ENCODE assay signal across 22 cellular contexts in genomic region chr12:66197413-66198055, GRCh38. TPM values are rescaled to one million over a fixed set of nuclear protein-coding genes. Genes with fewer than 3 reads are reported as not detected.
DNase-seq lines count a peak whose midpoint lies in the region; ATAC-seq, FAIRE-seq and TF ChIP-seq lines count a peak whose summit lies in the region.
"Had no signal": no experiment of that assay in that cellular context is flagged by ENCODE, and none has a peak within 500 bp of the region (broad histone marks: within the 10 kb centered on the region; RNA-seq: fewer than 3 reads in every experiment).

No MANE protein-coding gene starts in this region.

- 0 to 4% methylated on average over 3 of the region's 3 CpGs for WGBS in GM23248 (ENCODE audit: low coverage in 1 of 2, low lambda C conversion rate in 2 of 2, missing lambda C conversion rate in 2 of 2), 2 experiments
- 91% methylated on average over 3 of the region's 3 CpGs for WGBS in GM12878 (ENCODE audit: insufficient coverage, insufficient replicate concordance, low lambda C conversion rate, missing lambda C conversion rate)

- H3K4me2 ChIP-seq in GM23248 (ENCODE audit: unreplicated experiment) (peak overlapping the region; percentile 74), GM12878 (ENCODE audit: control insufficient read depth, insufficient read depth) (peak overlapping the region; percentile 2; the same call in 1 of the 2 replicates)

- peak overlapping the region; percentile 56; the same call in 1 of the 2 replicates for H3K27ac ChIP-seq in ACC112 (ENCODE audit: low read depth, low read length)
- peak overlapping the region; percentile 25 for H3K27ac ChIP-seq in GM23248
- H3K27ac ChIP-seq in GM12878 (ENCODE audit: control insufficient read depth, insufficient read depth), result no peak overlapping the region
- H3K27ac ChIP-seq in left lung, result peak overlapping the region; percentile 60 to 69
- H3K27ac ChIP-seq in substantia nigra (ENCODE audit: low read depth, low read length, poor library complexity, severe bottlenecking), result no peak overlapping the region
- H3K27ac ChIP-seq: upper lobe of right lung had no signal

- intact Hi-C loops in GM12878 (cut with micrococcal nuclease; ENCODE audit: unreplicated experiment), result loop anchor here (5.0 kb wide), 1 partner anchor 35 kb away; no protein-coding TSS in a partner anchor
- intact Hi-C loops in left lung (cut with DNase I), result no loop called here

- H3K4me3 ChIP-seq in ACC112 (ENCODE audit: low read depth, low read length) (peak overlapping the region; percentile 31), GM23248 (peak overlapping the region; percentile 46), GM12878 (no peak overlapping the region), left lung (no peak overlapping the region)
- H3K4me3 ChIP-seq: upper lobe of right lung had no signal

- TSS peak; percentile 10 for BruUV-seq in GM12878 (replicated peaks; lab: Mats Ljungman, UMichigan)

- H3K79me2 ChIP-seq in ACC112 (ENCODE audit: control insufficient read depth, insufficient read depth, low read length, unreplicated experiment) (peaks cover 74% of the 10 kb centered on the region), GM23248 (ENCODE audit: insufficient read depth) (peaks cover 33% of the 10 kb centered on the region; the same call in 1 of the 2 replicates), GM12878 (ENCODE audit: control insufficient read depth, insufficient read depth, low read length) (no peaks in the 10 kb centered on the region; the same call in 1 of the 2 replicates)

- H3K27me3 ChIP-seq in ACC112 (ENCODE audit: insufficient read depth, low read length) (no peaks in the 10 kb centered on the region), GM23248 (replicated peaks; ENCODE audit: insufficient read depth) (no peaks in the 10 kb centered on the region), GM12878 (replicated peaks in 1 of 2; ENCODE audit: control insufficient read depth in 2 of 2, insufficient read depth in 2 of 2, low read length in 1 of 2) (no peaks in the 10 kb centered on the region), left lung (no peaks in the 10 kb centered on the region)
- H3K27me3 ChIP-seq: upper lobe of right lung had no signal

- H3F3A ChIP-seq in GM23248 (ENCODE audit: insufficient read depth), result peaks cover 15% of the 10 kb centered on the region; the same call in 1 of the 2 replicates

- H2AFZ ChIP-seq in ACC112 (ENCODE audit: low read length, unreplicated experiment), result no peak overlapping the region
- peak overlapping the region; percentile 65 for H2AFZ ChIP-seq in GM23248
- H2AFZ ChIP-seq in GM12878 (ENCODE audit: control insufficient read depth, low read depth, low read length), result no peak overlapping the region

- DNase-seq in GM23248 (peak; percentile 69), GM12878 (ENCODE audit: low read depth, low spot score) (no peak), left lung (no peak), NAMALWA (ENCODE audit: low spot score) (no peak), NCI-H187 treated with DMSO at 0.1 percent for 48 hours (lab: John Stamatoyannopoulos, UW) (no peak), substantia nigra (lab: John Stamatoyannopoulos, UW) (no peak)
- DNase-seq: activated CD4-positive, alpha-beta T cell treated with anti-CD3 and anti-CD28 coated beads for 48 hours; activated CD8-positive, alpha-beta memory T cell treated with anti-CD3 and anti-CD28 coated beads, Interleukin-2, amount 50 U/mL, for 4 hours; activated naive CD4-positive, alpha-beta T cell; anterior cingulate cortex; glutamatergic neuron; mammary epithelial cell; NCI-H1930; NCI-H446; nephron progenitor cell; stimulated activated CD4-positive, alpha-beta T cell treated with anti-CD3 and anti-CD28 coated beads, Interleukin-15, amount 100 ng/mL, for 24 hours; stimulated activated naive B cell treated with anti-CD40 and anti-IgM and Interleukin-4, amounts not matched to agents 10 μg/mL and 1 μg/mL and 100 μg/mL, for 72 hours; upper lobe of right lung had no signal

- ATAC-seq in GM12878 (no peak), left lung (peak; percentile 41), HG03175 (IDR thresholded peaks at IDR 0.05; ENCODE audit: unreplicated experiment) (no peak)

- SMC1A ChIA-PET in GM12878 (lab: Charles Lee; ENCODE audit: uncharacterized antibody, unreplicated experiment), result interaction anchor here (0.6 to 3.4 kb wide), 20 partner anchors 9 to 1005 kb away, joined by 3 to 20 read pairs (median 4); partner anchors contain the start of genes HELB and IRAK3

- no peaks in the 10 kb centered on the region for H3K9me2 ChIP-seq in GM23248 (ENCODE audit: insufficient read depth)

- TF ChIP-seq EP300 in GM12878 (IDR thresholded peaks at IDR 0.05; ENCODE audit: borderline replicate concordance in 1 of 2, control insufficient read depth in 1 of 2, low read depth in 2 of 2, low read length in 2 of 2), result no peak

- no peaks in the 10 kb centered on the region for H4K20me1 ChIP-seq in GM23248 (ENCODE audit: insufficient read depth)
- H4K20me1 ChIP-seq in GM12878 (ENCODE audit: control insufficient read depth, insufficient read depth), result no peaks in the 10 kb centered on the region

- CTCF ChIA-PET in GM12878 (lab: Yijun Ruan, JAX), result interaction anchor here (0.9 to 3.3 kb wide), 7 partner anchors 10 to 105 kb away, joined by 3 to 20 read pairs (median 4); partner anchors contain the start of gene TMBIM4

- H3K9me3 ChIP-seq in GM23248 (ENCODE audit: low read depth) (no peaks in the 10 kb centered on the region), GM12878 (replicated peaks; ENCODE audit: control insufficient read depth, insufficient read depth, low read length) (peaks cover 11% of the 10 kb centered on the region), left lung (no peaks in the 10 kb centered on the region)
- H3K9me3 ChIP-seq: upper lobe of right lung had no signal

- RAD21 ChIA-PET in GM12878 (lab: Charles Lee; ENCODE audit: unreplicated experiment), result interaction anchor here (0.8 to 2.8 kb wide), 8 partner anchors 12 to 105 kb away, joined by 3 to 20 read pairs (median 3); partner anchors contain the start of genes HELB and TMBIM4

- no peak for TF ChIP-seq CTCF in GM12878 (IDR thresholded peaks at IDR 0.05 in 2 of 3, conservative IDR thresholded peaks at IDR 0.05 in 1 of 3; ENCODE audit: control insufficient read depth in 2 of 3, extremely low read depth in 1 of 3, insufficient read depth in 1 of 3, low read depth in 3 of 3, low read length in 3 of 3)
- TF ChIP-seq CTCF in left lung (IDR thresholded peaks at IDR 0.05), result no peak

- no peak for TF ChIP-seq RAD21 in GM12878 (IDR thresholded peaks at IDR 0.05; ENCODE audit: insufficient read depth, low read depth, low read length)

- H3K9ac ChIP-seq in GM23248 (peak overlapping the region; percentile 28; the same call in 1 of the 2 replicates), GM12878 (ENCODE audit: control insufficient read depth, insufficient read depth, low read length) (no peak overlapping the region)

- no peak for TF ChIP-seq POLR2A in GM12878 (IDR thresholded peaks at IDR 0.05; ENCODE audit: low read depth, low read length)

- peaks cover 16% of the 10 kb centered on the region for H3K36me3 ChIP-seq in ACC112 (ENCODE audit: insufficient read depth, low read length)
- H3K36me3 ChIP-seq in GM23248 (ENCODE audit: low read depth), result 0 out of 2 replicates have a peak, but pooled peaks cover 4% of the 10 kb centered on the region
- H3K36me3 ChIP-seq in GM12878 (ENCODE audit: control insufficient read depth in 2 of 2, insufficient read depth in 2 of 2, low read length in 1 of 2), result no peaks in the 10 kb centered on the region; a peak in 2 of 4 replicates
- H3K36me3 ChIP-seq in left lung, result peaks cover 0 to 12% of the 10 kb centered on the region in 2 donors
- H3K36me3 ChIP-seq: upper lobe of right lung had no signal

- H3K4me1 ChIP-seq in ACC112 (ENCODE audit: control insufficient read depth, insufficient read depth, low read length, unreplicated experiment) (peaks cover 22% of the 10 kb centered on the region), GM23248 (ENCODE audit: insufficient read depth) (peaks cover 13% of the 10 kb centered on the region), GM12878 (ENCODE audit: control insufficient read depth, insufficient read depth, low read length) (peaks cover 21% of the 10 kb centered on the region), left lung (peaks cover 14 to 79% of the 10 kb centered on the region in 2 donors)

- no peak for FAIRE-seq in GM12878 (lab: Jason Lieb, UNC)

- POLR2A ChIA-PET in GM12878 (lab: Charles Lee), result interaction anchor here (0.6 to 2.5 kb wide), 7 partner anchors 9 to 105 kb away, joined by 3 to 10 read pairs (median 4); partner anchors contain the start of genes HELB, IRAK3 and TMBIM4

- in situ Hi-C loops in GM23248 (cut with MboI), result no loop called here
- in situ Hi-C loops in GM12878 (cut with MboI), result no loop called here

RNA-seq across cellular contexts. Expression of gene IRAK3, which starts 8.5 kb away (rescaled TPM):
- total RNA-seq in GM23248 (2014; rRNA removed; shearing (Covaris generic)), result 3.7 and 6.6 TPM in 2 replicates
- polyA plus RNA-seq in GM23248 (2016; fragmentation: Nextera tagmentation; extraction: Ambion mirVana) (3.1 and 3.3 TPM in 2 replicates), GM12878 (2011; rRNA removed) (14.1 and 20.6 TPM in 2 replicates), GM12878 (2014; fragmentation: Illumina TruSeq; extraction: Trizol) (7.7 and 11.4 TPM in 2 replicates), GM12878 (2014; fragmentation: Nextera tagmentation; extraction: Ambion mirVana) (1 to 10 TPM; 1.4 to 1.5 TPM), GM12878 (2014; rRNA removed) (4.8 and 5.6 TPM in 2 replicates), GM12878 (2016; fragmentation: Nextera tagmentation; extraction: Ambion mirVana) (1 to 10 TPM; 4.0 to 4.2 TPM)
- total RNA-seq in GM12878 (2013; cell fraction: nucleolus; rRNA removed), result 42.7 and 43.6 TPM in 2 replicates
- total RNA-seq in GM12878 (2014; rRNA removed) (5.3 and 5.9 TPM in 2 replicates), GM12878 (2014; rRNA removed; fragmentation: Illumina TruSeq; extraction: Trizol) (7.6 and 7.7 TPM in 2 replicates), GM12878 (2021) (8.5 and 8.7 TPM in 2 replicates), left lung (10 to 100 TPM; 18.5 to 71.7 TPM)
- polyA plus RNA-seq in GM12878 (2011; ENCODE audit: low read depth), result 1.7 TPM
- 5.2 and 6.0 TPM in 2 replicates for polyA plus RNA-seq in GM12878 (2011; cell fraction: cytosol; rRNA removed)
- 14.9 and 15.3 TPM in 2 replicates for polyA plus RNA-seq in GM12878 (2011; cell fraction: nucleus; rRNA removed)
- 2.1 and 2.7 TPM in 2 replicates for polyA plus RNA-seq in GM12878 (2012)
- 12.9 and 17.6 TPM in 2 replicates for polyA minus RNA-seq in GM12878 (2011; rRNA and poly(A)+ RNA removed)
- 4.0 and 5.7 TPM in 2 replicates for polyA minus RNA-seq in GM12878 (2011; cell fraction: cytosol; rRNA and poly(A)+ RNA removed)
- 10.5 and 13.1 TPM in 2 replicates for polyA minus RNA-seq in GM12878 (2011; cell fraction: nucleus; rRNA and poly(A)+ RNA removed)
- total RNA-seq: MCF 10A, SK-MEL-5 had no signal

RNA-seq across cellular contexts. Expression of gene TMBIM4, which starts 27.7 kb away (rescaled TPM):
- 162 and 184 TPM in 2 replicates for total RNA-seq in GM23248 (2014; rRNA removed; shearing (Covaris generic))
- polyA plus RNA-seq in GM23248 (2016; fragmentation: Nextera tagmentation; extraction: Ambion mirVana) (276 and 300 TPM in 2 replicates), GM12878 (2011; rRNA removed) (105 and 129 TPM in 2 replicates), GM12878 (2014; fragmentation: Illumina TruSeq; extraction: Trizol) (39.0 and 60.8 TPM in 2 replicates), GM12878 (2014; fragmentation: Nextera tagmentation; extraction: Ambion mirVana) (100 to 1,000 TPM; 261 to 341 TPM), GM12878 (2014; rRNA removed) (55.0 and 56.4 TPM in 2 replicates), GM12878 (2016; fragmentation: Nextera tagmentation; extraction: Ambion mirVana) (100 to 1,000 TPM; 175 to 176 TPM)
- 72.9 and 76.6 TPM in 2 replicates for total RNA-seq in GM12878 (2013; cell fraction: nucleolus; rRNA removed)
- total RNA-seq in GM12878 (2014; rRNA removed) (38.8 and 54.2 TPM in 2 replicates), GM12878 (2014; rRNA removed; fragmentation: Illumina TruSeq; extraction: Trizol) (45.8 and 49.8 TPM in 2 replicates), GM12878 (2021) (37.8 and 52.1 TPM in 2 replicates), left lung (100 to 1,000 TPM; 150 to 152 TPM)
- polyA plus RNA-seq in GM12878 (2011; ENCODE audit: low read depth), result 12.9 TPM
- polyA plus RNA-seq in GM12878 (2011; cell fraction: cytosol; rRNA removed), result 64.1 and 116 TPM in 2 replicates
- polyA plus RNA-seq in GM12878 (2011; cell fraction: nucleus; rRNA removed), result 33.5 and 63.2 TPM in 2 replicates
- 53.6 and 58.1 TPM in 2 replicates for polyA plus RNA-seq in GM12878 (2012)
- polyA minus RNA-seq in GM12878 (2011; rRNA and poly(A)+ RNA removed), result 22.7 and 31.3 TPM in 2 replicates
- polyA minus RNA-seq in GM12878 (2011; cell fraction: cytosol; rRNA and poly(A)+ RNA removed), result 19.1 and 32.4 TPM in 2 replicates
- 9.3 and 38.6 TPM in 2 replicates for polyA minus RNA-seq in GM12878 (2011; cell fraction: nucleus; rRNA and poly(A)+ RNA removed)

Comparison
In these comparisons a context has a peak if more than half of its experiments do, and no peak if none do; other contexts are left out.
1. H3K27ac ChIP-seq: peak in ACC112 (single experiment), GM23248 (single experiment) and left lung (2 of 2); none in GM12878 (single experiment) and substantia nigra (single experiment).
2. H3K4me3 ChIP-seq: peak in ACC112 (single experiment) and GM23248 (single experiment); none in GM12878 (single experiment) and left lung (0 of 2).